In genomic region chr4:101067383-101067782, GRCh38 we compare ENCODE assay signal across 26 cellular contexts.
DNase-seq lines count a peak whose midpoint lies in the region; ATAC-seq and TF ChIP-seq lines count a peak whose summit lies in the region.
"Had no signal": no experiment of that assay in that cellular context is flagged by ENCODE, and none has a peak within 500 bp of the region (broad histone marks: within the 10 kb centered on the region; RNA-seq: fewer than 3 reads in every experiment).

No MANE protein-coding gene starts in this region.

- no peak for TF ChIP-seq POLR2A in Peyer's patch (IDR thresholded peaks at IDR 0.05)

- no peak overlapping the region for H3K4me3 Mint-ChIP-seq in natural killer cell treated with Interleukin-12 subunit alpha and Interleukin-12 subunit beta and Interleukin-15 and Interleukin-18, amount 100 ng/mL, for 72 hours
- H3K4me3 Mint-ChIP-seq: activated CD4-positive, alpha-beta T cell treated with anti-CD3 and anti-CD28 coated beads for 36 hours; activated naive CD8-positive, alpha-beta T cell treated with anti-CD3 and anti-CD28 coated beads, Interleukin-2, amount 50 U/mL, for 24 hours; brain; stimulated activated memory B cell treated with anti-CD40 and anti-IgM and Interleukin-4, amounts not matched to agents 10 μg/mL and 1 μg/mL and 100 μg/mL, for 72 hours had no signal

- peaks cover 0 to 5% of the 10 kb centered on the region in 2 donors for H3K4me1 Mint-ChIP-seq in natural killer cell treated with Interleukin-12 subunit alpha and Interleukin-12 subunit beta and Interleukin-15 and Interleukin-18, amount 100 ng/mL, for 72 hours (ENCODE audit: low read depth in 2 of 2)
- H3K4me1 Mint-ChIP-seq: activated CD4-positive, alpha-beta T cell treated with anti-CD3 and anti-CD28 coated beads for 36 hours; activated naive CD8-positive, alpha-beta T cell treated with anti-CD3 and anti-CD28 coated beads, Interleukin-2, amount 50 U/mL, for 24 hours had no signal

- no peak for TF ChIP-seq CTCF in Peyer's patch (IDR thresholded peaks at IDR 0.05)

- no peaks in the 10 kb centered on the region for H3K9me3 Mint-ChIP-seq in natural killer cell treated with Interleukin-12 subunit alpha and Interleukin-12 subunit beta and Interleukin-15 and Interleukin-18, amount 100 ng/mL, for 72 hours
- H3K9me3 Mint-ChIP-seq: activated naive CD8-positive, alpha-beta T cell treated with anti-CD3 and anti-CD28 coated beads, Interleukin-2, amount 50 U/mL, for 24 hours; brain; stimulated activated memory B cell treated with anti-CD40 and anti-IgM and Interleukin-4, amounts not matched to agents 10 μg/mL and 1 μg/mL and 100 μg/mL, for 72 hours had no signal

- H3K9me3 ChIP-seq in Peyer's patch, result no peaks in the 10 kb centered on the region
- H3K9me3 ChIP-seq: Caco-2, gastroesophageal sphincter had no signal

- no peak overlapping the region for H3K27ac Mint-ChIP-seq in natural killer cell treated with Interleukin-12 subunit alpha and Interleukin-12 subunit beta and Interleukin-15 and Interleukin-18, amount 100 ng/mL, for 72 hours
- H3K27ac Mint-ChIP-seq: activated CD4-positive, alpha-beta T cell treated with anti-CD3 and anti-CD28 coated beads for 36 hours; activated naive CD8-positive, alpha-beta T cell treated with anti-CD3 and anti-CD28 coated beads, Interleukin-2, amount 50 U/mL, for 24 hours; stimulated activated memory B cell treated with anti-CD40 and anti-IgM and Interleukin-4, amounts not matched to agents 10 μg/mL and 1 μg/mL and 100 μg/mL, for 72 hours had no signal

- H3K4me3 ChIP-seq in Peyer's patch, result no peak overlapping the region
- H3K4me3 ChIP-seq: gastroesophageal sphincter had no signal

- no peaks in the 10 kb centered on the region for H3K27me3 Mint-ChIP-seq in natural killer cell treated with Interleukin-12 subunit alpha and Interleukin-12 subunit beta and Interleukin-15 and Interleukin-18, amount 100 ng/mL, for 72 hours
- H3K27me3 Mint-ChIP-seq: activated CD4-positive, alpha-beta T cell treated with anti-CD3 and anti-CD28 coated beads for 36 hours; activated naive CD8-positive, alpha-beta T cell treated with anti-CD3 and anti-CD28 coated beads, Interleukin-2, amount 50 U/mL, for 24 hours; brain; stimulated activated memory B cell treated with anti-CD40 and anti-IgM and Interleukin-4, amounts not matched to agents 10 μg/mL and 1 μg/mL and 100 μg/mL, for 72 hours had no signal

- intact Hi-C loops in Right ventricle myocardium inferior (cut with DNase I), result no loop called here

- no peaks in the 10 kb centered on the region for H3K4me1 ChIP-seq in Peyer's patch
- H3K4me1 ChIP-seq: gastroesophageal sphincter had no signal

- H3K27me3 ChIP-seq in Peyer's patch, result no peaks in the 10 kb centered on the region
- H3K27me3 ChIP-seq: gastroesophageal sphincter had no signal

- DNase-seq in HuH-7 (ENCODE audit: low spot score) (peak; percentile 1), MV-4-11 (lab: John Stamatoyannopoulos, UW) (peak; percentile 47), caudate nucleus (lab: John Stamatoyannopoulos, UW) (no peak), iris pigment epithelial cell (ENCODE audit: low read depth) (peak; percentile 16), Right ventricle myocardium inferior (ENCODE audit: missing footprints) (no peak), Peyer's patch (no peak)
- no peak for DNase-seq in natural killer cell treated with Interleukin-12 subunit alpha and Interleukin-12 subunit beta and Interleukin-15 and Interleukin-18, amount 100 ng/mL, for 72 hours (ENCODE audit: low spot score)
- DNase-seq: activated CD4-positive, alpha-beta T cell treated with anti-CD3 and anti-CD28 coated beads for 36 hours; activated gamma-delta T cell; activated naive CD8-positive, alpha-beta T cell treated with anti-CD3 and anti-CD28 coated beads, Interleukin-2, amount 50 U/mL, for 24 hours; activated T-cell treated with anti-CD3 and anti-CD28 coated beads, Interleukin-2, amount 50 U/mL, for 1 hour; Caco-2; effector memory CD4-positive, alpha-beta T cell; Kasumi-1; left colon; NCI-H1105; NCI-H187 treated with DMSO at 0.1 percent for 48 hours; NCI-H526 treated with DMSO at 0.1 percent for 48 hours; stimulated activated CD4-positive, alpha-beta T cell treated with anti-CD3 and anti-CD28 coated beads, Interleukin-4, amount 100 ng/mL, for 24 hours; T-helper 2 cell had no signal

- peak overlapping the region; percentile 39 for H3K27ac ChIP-seq in caudate nucleus (ENCODE audit: low read depth, low read length)
- no peak overlapping the region for H3K27ac ChIP-seq in Peyer's patch
- H3K27ac ChIP-seq: gastroesophageal sphincter had no signal

- no peak for ATAC-seq in natural killer cell treated with Interleukin-12 subunit alpha and Interleukin-12 subunit beta and Interleukin-15 and Interleukin-18, amount 100 ng/mL, for 72 hours
- no peak for ATAC-seq in Right ventricle myocardium inferior
- ATAC-seq in HG03280 (IDR thresholded peaks at IDR 0.05; ENCODE audit: unreplicated experiment), result no peak
- ATAC-seq: activated CD4-positive, alpha-beta T cell treated with anti-CD3 and anti-CD28 coated beads for 36 hours; activated naive CD8-positive, alpha-beta T cell treated with anti-CD3 and anti-CD28 coated beads, Interleukin-2, amount 50 U/mL, for 24 hours; gastroesophageal sphincter; HCT116; left colon; sciatic nerve; stimulated activated memory B cell treated with anti-CD40 and anti-IgM and Interleukin-4, amounts not matched to agents 10 μg/mL and 1 μg/mL and 100 μg/mL, for 72 hours had no signal

- H3K36me3 ChIP-seq in Peyer's patch, result no peaks in the 10 kb centered on the region

- H3K36me3 Mint-ChIP-seq in natural killer cell treated with Interleukin-12 subunit alpha and Interleukin-12 subunit beta and Interleukin-15 and Interleukin-18, amount 100 ng/mL, for 72 hours, result peaks cover 4% of the 10 kb centered on the region

Comparison
In these comparisons a context has a peak if more than half of its experiments do, and no peak if none do; other contexts are left out.
1. DNase-seq: peak in HuH-7 (single experiment), MV-4-11 (single experiment) and iris pigment epithelial cell (single experiment); none in caudate nucleus (0 of 61), natural killer cell treated with Interleukin-12 subunit alpha and Interleukin-12 subunit beta and Interleukin-15 and Interleukin-18, amount 100 ng/mL, for 72 hours (single experiment), Right ventricle myocardium inferior (single experiment) and Peyer's patch (0 of 3).